8 cellular contexts compared by ENCODE assay signal in genomic region chr15:92839696-92840095, GRCh38.
DNase-seq lines count a peak whose midpoint lies in the region; ATAC-seq, FAIRE-seq and TF ChIP-seq lines count a peak whose summit lies in the region.

No MANE protein-coding gene starts in this region.

- H3K27me3 Mint-ChIP-seq in activated T-cell treated with anti-CD3 and anti-CD28 coated beads, Interleukin-2, amount 50 U/mL, for 72 hours (ENCODE audit: low read depth) = no peaks in the 10 kb centered on the region

- H2AFZ ChIP-seq in MM.1S (ENCODE audit: low read length) (peak overlapping the region; percentile 55), hepatocyte (no peak overlapping the region)

- H3K36me3 ChIP-seq in MM.1S (replicated peaks; ENCODE audit: insufficient read depth, low read length) = no peaks in the 10 kb centered on the region
- no peaks in the 10 kb centered on the region for H3K36me3 ChIP-seq in BE2C
- H3K36me3 ChIP-seq in hepatocyte (replicated peaks; ENCODE audit: insufficient read depth, low read depth) = no peaks in the 10 kb centered on the region
- no peaks in the 10 kb centered on the region for H3K36me3 ChIP-seq in prostate gland

- intact Hi-C loops in prostate gland (cut with DNase I) = no loop called here

- H3K4me1 Mint-ChIP-seq in activated T-cell treated with anti-CD3 and anti-CD28 coated beads, Interleukin-2, amount 50 U/mL, for 72 hours (ENCODE audit: low read depth) = peaks cover 61% of the 10 kb centered on the region

- H3K4me1 ChIP-seq in MM.1S (ENCODE audit: low read length) (peaks cover 12% of the 10 kb centered on the region), BE2C (no peaks in the 10 kb centered on the region), hepatocyte (ENCODE audit: insufficient read depth) (no peaks in the 10 kb centered on the region), prostate gland (replicated peaks) (no peaks in the 10 kb centered on the region)

- H3F3A ChIP-seq in MM.1S (ENCODE audit: insufficient read depth, low read length) = peaks cover 9% of the 10 kb centered on the region; the same call in 1 of the 2 replicates

- H3K9me3 ChIP-seq in MM.1S (replicated peaks; ENCODE audit: insufficient read depth, low read length) = no peaks in the 10 kb centered on the region
- no peaks in the 10 kb centered on the region for H3K9me3 ChIP-seq in BE2C
- H3K9me3 ChIP-seq in hepatocyte (ENCODE audit: low read depth) = no peaks in the 10 kb centered on the region
- H3K9me3 ChIP-seq in prostate gland = no peaks in the 10 kb centered on the region

- peak overlapping the region; percentile 69; the same call in 1 of the 2 replicates for H3K27ac ChIP-seq in MM.1S (ENCODE audit: low read length)
- no peak overlapping the region for H3K27ac ChIP-seq in hepatocyte
- H3K27ac ChIP-seq in prostate gland = no peak overlapping the region

- H3K9me2 ChIP-seq in MM.1S (replicated peaks; ENCODE audit: insufficient read depth, low read length) = no peaks in the 10 kb centered on the region
- no peaks in the 10 kb centered on the region for H3K9me2 ChIP-seq in hepatocyte (replicated peaks; ENCODE audit: insufficient read depth)

- no peak for TF ChIP-seq POLR2A in prostate gland (IDR thresholded peaks at IDR 0.05)

- H3K27me3 ChIP-seq in MM.1S (replicated peaks; ENCODE audit: insufficient read depth, low read length) = no peaks in the 10 kb centered on the region
- no peaks in the 10 kb centered on the region for H3K27me3 ChIP-seq in BE2C
- no peaks in the 10 kb centered on the region for H3K27me3 ChIP-seq in hepatocyte
- no peaks in the 10 kb centered on the region for H3K27me3 ChIP-seq in prostate gland (replicated peaks; ENCODE audit: insufficient read depth)

- TF ChIP-seq CTCF in MM.1S (IDR thresholded peaks at IDR 0.05; ENCODE audit: low read length) (no peak), BE2C (IDR thresholded peaks at IDR 0.05; ENCODE audit: low read depth, low read length) (no peak), hepatocyte (IDR thresholded peaks at IDR 0.05; ENCODE audit: poor library complexity) (no peak), prostate gland (IDR thresholded peaks at IDR 0.05) (no peak)

- H4K20me1 ChIP-seq in MM.1S (ENCODE audit: insufficient read depth, low read length) (no peaks in the 10 kb centered on the region), hepatocyte (ENCODE audit: insufficient read depth, poor library complexity, severe bottlenecking) (no peaks in the 10 kb centered on the region)

- no peak for FAIRE-seq in HTR-8/SVneo (lab: Jason Lieb, UNC)

- peak overlapping the region; percentile 3; the same call in 1 of the 2 replicates for H3K4me3 ChIP-seq in MM.1S (ENCODE audit: low read length)
- no peak overlapping the region for H3K4me3 ChIP-seq in BE2C (ENCODE audit: low read depth, low read length)
- no peak overlapping the region for H3K4me3 ChIP-seq in hepatocyte
- H3K4me3 ChIP-seq in prostate gland = no peak overlapping the region

- peak overlapping the region; percentile 29 to 54 for H3K4me3 Mint-ChIP-seq in activated T-cell treated with anti-CD3 and anti-CD28 coated beads, Interleukin-2, amount 50 U/mL, for 72 hours

- H3K9me3 Mint-ChIP-seq in activated T-cell treated with anti-CD3 and anti-CD28 coated beads, Interleukin-2, amount 50 U/mL, for 72 hours = no peaks in the 10 kb centered on the region

- peak overlapping the region; percentile 22; the same call in 1 of the 2 replicates for H3K9ac ChIP-seq in MM.1S (ENCODE audit: low read length)

- no peaks in the 10 kb centered on the region for H3K79me2 ChIP-seq in MM.1S (ENCODE audit: low read length)
- H3K79me2 ChIP-seq in hepatocyte = no peaks in the 10 kb centered on the region

- no peaks in the 10 kb centered on the region for H3K36me3 Mint-ChIP-seq in activated T-cell treated with anti-CD3 and anti-CD28 coated beads, Interleukin-2, amount 50 U/mL, for 72 hours (ENCODE audit: insufficient read depth in 2 of 2)

- WGBS in hepatocyte (ENCODE audit: low lambda C conversion rate, missing lambda C conversion rate) = 72% methylated on average over 5 of the region's 5 CpGs
- WGBS in prostate gland = 49% methylated on average over 5 of the region's 5 CpGs

- H3K27ac Mint-ChIP-seq in activated T-cell treated with anti-CD3 and anti-CD28 coated beads, Interleukin-2, amount 50 U/mL, for 72 hours = peak overlapping the region; percentile 44

- DNase-seq in MM.1S (peak; percentile 76), HTR-8/SVneo (ENCODE audit: insufficient read length, low spot score) (no peak), BE2C (no peak), hepatocyte (ENCODE audit: low spot score) (no peak), prostate gland (ENCODE audit: low spot score) (no peak)
- no peak for DNase-seq in activated T-cell treated with anti-CD3 and anti-CD28 coated beads, Interleukin-2, amount 50 U/mL, for 72 hours

- H3K4me2 ChIP-seq in MM.1S (ENCODE audit: low read depth, low read length) (peak overlapping the region; percentile 50), hepatocyte (no peak overlapping the region)

- ATAC-seq in GM18498 (IDR thresholded peaks at IDR 0.05; ENCODE audit: unreplicated experiment) (peak; percentile 84), GM21717 (IDR thresholded peaks at IDR 0.05; ENCODE audit: unreplicated experiment) (peak; percentile 90)
- peak; percentile 47 to 78 for ATAC-seq in activated T-cell treated with anti-CD3 and anti-CD28 coated beads, Interleukin-2, amount 50 U/mL, for 72 hours (replicated peaks in 1 of 2)
